Comparison of ENCODE assay signal across 7 cellular contexts in genomic region chr1:1883890-1884289, GRCh38. TPM values are rescaled to one million over a fixed set of nuclear protein-coding genes. Genes with fewer than 3 reads are reported as not detected.
"Had no signal": no experiment of that assay in that cellular context is flagged by ENCODE, and none has a peak within 500 bp of the region (broad histone marks: within the 10 kb centered on the region; RNA-seq: fewer than 3 reads in every experiment).

No MANE protein-coding gene starts in this region.

RNA-seq across cellular contexts. Expression of gene CALML6, which starts 31.2 kb away (rescaled TPM):
- total RNA-seq: frontal cortex, omental fat pad had no signal
- polyA plus RNA-seq: heart left ventricle had no signal

RNA-seq across cellular contexts. Expression of gene TMEM52, which starts 35.2 kb away (rescaled TPM):
- total RNA-seq: activated naive CD8-positive, alpha-beta T cell treated with anti-CD3 and anti-CD28 coated beads, Interleukin-2, amount 10 ng/mL, durations not matched to agents 7 days and 5 days; aorta; T-helper 2 cell treated with Interferon-gamma antibody and Interleukin-4, amounts not matched to agents 100 ng/mL and 5 ng/mL, for 36 hours; ureter had no signal
